ENCODE assay signal across 8 cellular contexts in genomic region chr17:13016881-13017622, GRCh38. TPM values are rescaled to one million over a fixed set of nuclear protein-coding genes. Genes with fewer than 3 reads are reported as not detected.
DNase-seq lines count a peak whose midpoint lies in the region; ATAC-seq, FAIRE-seq and TF ChIP-seq lines count a peak whose summit lies in the region.

No MANE protein-coding gene starts in this region.

- H3K36me3 ChIP-seq in K562 (ENCODE audit: control insufficient read depth, insufficient read depth, low read length) (peaks cover 47% of the 10 kb centered on the region), left lung (peaks cover 0 to 43% of the 10 kb centered on the region in 2 donors), thyroid gland (peaks cover 41% of the 10 kb centered on the region in 2 donors)

- H3K4me3 ChIP-seq in K562 (peak overlapping the region; percentile 75), left lung (peak overlapping the region; percentile 89 to 98), thyroid gland (replicated peaks in 1 of 3) (peak overlapping the region; percentile 30 to 99 (median 45))

- intact Hi-C loops in K562 (cut with micrococcal nuclease) (no loop called here), left lung (cut with DNase I) (no loop called here), thyroid gland (cut with DNase I) (no loop called here)

- H4K20me1 ChIP-seq in K562 (replicated peaks; ENCODE audit: control insufficient read depth, insufficient read depth, low read length): no peaks in the 10 kb centered on the region

- 5% methylated on average over 17 of the region's 20 CpGs for WGBS in K562 (ENCODE audit: insufficient coverage, low coverage, missing lambda C conversion rate)
- 15 to 16% methylated on average over 20 of the region's 20 CpGs for WGBS in thyroid gland, 2 donors

- peak overlapping the region; percentile 97 to 100 (median 98) for H3K4me3 Mint-ChIP-seq in IgD-negative memory B cell

- H3K9me3 ChIP-seq in K562 (replicated peaks; ENCODE audit: control insufficient read depth, insufficient read depth, low read depth, low read length) (no peaks in the 10 kb centered on the region), left lung (no peaks in the 10 kb centered on the region), thyroid gland (no peaks in the 10 kb centered on the region)

- CTCF ChIA-PET in K562 (lab: Yijun Ruan, JAX; ENCODE audit: low intra/inter-chr PET ratio): no interaction called here

- H3K27me3 Mint-ChIP-seq in IgD-negative memory B cell: no peaks in the 10 kb centered on the region

- ATAC-seq in GM21447 (IDR thresholded peaks at IDR 0.05; ENCODE audit: unreplicated experiment) (peak; percentile 14), K562 (peak; percentile 55), left lung (peak; percentile 28)

- POLR2A ChIA-PET in K562 (lab: Yijun Ruan, JAX): interaction anchor here (0.6 to 2.1 kb wide), 4 partner anchors 12 to 142 kb away, joined by 3 to 8 read pairs (median 6); no protein-coding TSS in a partner anchor

- in situ Hi-C loops in K562 (cut with MboI): no loop called here

- H3K4me1 ChIP-seq in K562 (replicated peaks in 1 of 2; ENCODE audit: control insufficient read depth in 2 of 2, insufficient read depth in 2 of 2, low read length in 2 of 2) (peaks cover 2 to 6% of the 10 kb centered on the region in 2 experiments; a peak in 4 of 5 replicates), left lung (peaks cover 4 to 18% of the 10 kb centered on the region in 2 donors), thyroid gland (peaks cover 12 to 15% of the 10 kb centered on the region in 2 donors)

- no peak for FAIRE-seq in K562 (lab: Jason Lieb, UNC)

- TF ChIP-seq POLR2A in K562 (conservative IDR thresholded peaks at IDR 0.05) (no peak), thyroid gland (IDR thresholded peaks at IDR 0.05) (no peak)

- no peaks in the 10 kb centered on the region for H3K9me1 ChIP-seq in K562 (ENCODE audit: control insufficient read depth, insufficient read depth, low read length)

- peak overlapping the region; percentile 88 for H3K27ac ChIP-seq in C4-2B
- H3K27ac ChIP-seq in K562 (ENCODE audit: extremely low read depth, low read depth, low read length): peak overlapping the region; percentile 83
- H3K27ac ChIP-seq in left lung: peak overlapping the region; percentile 33 to 92
- peak overlapping the region in 2 of 3 donors; percentile 63 to 82 for H3K27ac ChIP-seq in thyroid gland

- H3K36me3 Mint-ChIP-seq in IgD-negative memory B cell: peaks cover 6% of the 10 kb centered on the region

- H3K9me3 Mint-ChIP-seq in IgD-negative memory B cell: peaks cover 0 to 2% (median 0%) of the 10 kb centered on the region in 3 donors

- H3K4me2 ChIP-seq in K562 (ENCODE audit: insufficient read depth, low read length): peak overlapping the region; percentile 74

- TF ChIP-seq CTCF in C4-2B (conservative IDR thresholded peaks at IDR 0.05) (no peak), K562 (IDR thresholded peaks at IDR 0.05 in 2 of 3, conservative IDR thresholded peaks at IDR 0.05 in 1 of 3; ENCODE audit: insufficient read depth in 2 of 3, low read depth in 1 of 3, low read length in 3 of 3) (no peak), left lung (IDR thresholded peaks at IDR 0.05) (no peak), thyroid gland (IDR thresholded peaks at IDR 0.05) (no peak)

- no TSS peak for BruUV-seq in K562 (replicated peaks; lab: Mats Ljungman, UMichigan)

- peak overlapping the region; percentile 78 to 94 for H3K9ac ChIP-seq in K562 (ENCODE audit: insufficient read depth in 1 of 2, low read depth in 2 of 2, low read length in 2 of 2)

- peaks cover 12 to 18% (median 16%) of the 10 kb centered on the region in 3 donors for H3K4me1 Mint-ChIP-seq in IgD-negative memory B cell

- peak overlapping the region in 2 of 3 donors; percentile 50 to 96 for H3K27ac Mint-ChIP-seq in IgD-negative memory B cell

- peaks cover 27% of the 10 kb centered on the region for H3K79me2 ChIP-seq in K562 (ENCODE audit: control insufficient read depth, insufficient read depth, low read length)

- no peaks in the 10 kb centered on the region for H3K27me3 ChIP-seq in K562 (ENCODE audit: control insufficient read depth in 2 of 2, insufficient read depth in 2 of 2, low read length in 2 of 2)
- no peaks in the 10 kb centered on the region for H3K27me3 ChIP-seq in left lung
- no peaks in the 10 kb centered on the region for H3K27me3 ChIP-seq in thyroid gland

- TF ChIP-seq RAD21 in K562 (CRISPR knock-in tag; conservative IDR thresholded peaks at IDR 0.05 in 1 of 2, IDR thresholded peaks at IDR 0.05 in 1 of 2): no peak

- TF ChIP-seq EP300 in K562 (IDR thresholded peaks at IDR 0.05; ENCODE audit: low read length): no peak

- H2AFZ ChIP-seq in K562 (ENCODE audit: low read depth, low read length): peak overlapping the region; percentile 82

- DNase-seq in K562 (ENCODE audit: extremely low read depth in 1 of 4, low spot score in 3 of 4) (no peak), left lung (peak in 1 of 2 donors; percentile 46), thyroid gland (no peak), midbrain (lab: John Stamatoyannopoulos, UW) (no peak)
- no peak for DNase-seq in stimulated activated CD4-positive, alpha-beta T cell treated with anti-CD3 and anti-CD28 coated beads, Interleukin-12 subunit alpha, Interleukin-12 subunit beta, amount 100 ng/mL, for 4 hours

TF ChIP-seq in K562, 482 proteins besides CTCF, POLR2A, EP300 and RAD21 (continues in another document):
- no peak for TF ChIP-seq EWSR1 (IDR thresholded peaks at IDR 0.05; ENCODE audit: borderline replicate concordance, low read depth, partially characterized antibody)
- 0 out of 2 replicates have a peak, but pooled peaks have one; percentile 34 for TF ChIP-seq PHF8 (IDR thresholded peaks at IDR 0.05; ENCODE audit: borderline replicate concordance, low read length)
- TF ChIP-seq ZNF584 (CRISPR knock-in tag; IDR thresholded peaks at IDR 0.05; ENCODE audit: low read depth): no peak
- peak; percentile 5 for TF ChIP-seq MEIS2 (IDR thresholded peaks at IDR 0.05; ENCODE audit: partially characterized antibody)
- TF ChIP-seq TAF1 (IDR thresholded peaks at IDR 0.05; ENCODE audit: control insufficient read depth, extremely low read depth, insufficient read depth, low read length, severe bottlenecking): peak; percentile 5
- no peak for TF ChIP-seq NFE2 (IDR thresholded peaks at IDR 0.05; ENCODE audit: low read depth)
- TF ChIP-seq NFRKB (IDR thresholded peaks at IDR 0.05; ENCODE audit: low read depth): no peak
- no peak for TF ChIP-seq ZNF77 (CRISPR knock-in tag; IDR thresholded peaks at IDR 0.05)
- TF ChIP-seq ZFX (CRISPR knock-in tag; IDR thresholded peaks at IDR 0.05): peak; percentile 54; the same call in 1 of the 2 replicates
- no peak for TF ChIP-seq ATF2 (CRISPR knock-in tag; IDR thresholded peaks at IDR 0.05)
- TF ChIP-seq DACH1 (IDR thresholded peaks at IDR 0.05; ENCODE audit: partially characterized antibody): no peak
- TF ChIP-seq, protein P1, sequence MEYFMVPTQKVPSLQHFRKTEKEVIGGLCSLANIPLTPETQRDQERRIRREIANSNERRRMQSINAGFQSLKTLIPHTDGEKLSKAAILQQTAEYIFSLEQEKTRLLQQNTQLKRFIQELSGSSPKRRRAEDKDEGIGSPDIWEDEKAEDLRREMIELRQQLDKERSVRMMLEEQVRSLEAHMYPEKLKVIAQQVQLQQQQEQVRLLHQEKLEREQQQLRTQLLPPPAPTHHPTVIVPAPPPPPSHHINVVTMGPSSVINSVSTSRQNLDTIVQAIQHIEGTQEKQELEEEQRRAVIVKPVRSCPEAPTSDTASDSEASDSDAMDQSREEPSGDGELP (CRISPR knock-in tag; IDR thresholded peaks at IDR 0.05; ENCODE audit: borderline replicate concordance): 0 out of 2 replicates have a peak, but pooled peaks have one; percentile 10

RNA-seq across cellular contexts. Expression of gene ELAC2, which starts 0.8 kb away (rescaled TPM):
- polyA plus RNA-seq in IgD-negative memory B cell: 56.3 TPM
- total RNA-seq in K562 (2011; cell fraction: chromatin; rRNA removed; ENCODE audit: low replicate concordance): 98.9 and 141 TPM in 2 replicates
- 83.5 and 84.0 TPM in 2 replicates for total RNA-seq in K562 (2011; cell fraction: nucleolus; rRNA removed)
- 72.4 and 81.0 TPM in 2 replicates for total RNA-seq in K562 (2011; cell fraction: nucleoplasm; rRNA removed)
- total RNA-seq in K562 (2014; rRNA removed): 113 and 129 TPM in 2 replicates
- 54.4 and 66.3 TPM in 2 replicates for total RNA-seq in K562 (2014; rRNA removed; fragmentation: Illumina TruSeq; extraction: Trizol)
- total RNA-seq in K562 (2015; rRNA removed; fragmentation: Illumina TruSeq; extraction: Trizol): 70.6 and 76.0 TPM in 2 replicates
- total RNA-seq in K562 (2021): 71.4 and 73.2 TPM in 2 replicates
- 61.4 and 64.0 TPM in 2 replicates for polyA plus RNA-seq in K562 (2011; rRNA removed)
- 71.8 and 115 TPM in 2 replicates for polyA plus RNA-seq in K562 (2011; cell fraction: cytosol; rRNA removed)
- polyA plus RNA-seq in K562 (2011; cell fraction: nucleus; rRNA removed): 142 and 185 TPM in 2 replicates
- polyA plus RNA-seq in K562 (2012): 38.3 and 51.5 TPM in 2 replicates
- polyA plus RNA-seq in K562 (2014; fragmentation: Illumina TruSeq; extraction: Trizol): 86.7 and 96.6 TPM in 2 replicates
- 1 to 10 TPM; 4.5 to 8.4 TPM for polyA plus RNA-seq in K562 (2014; fragmentation: Nextera tagmentation; extraction: Ambion mirVana)
- polyA plus RNA-seq in K562 (2014; rRNA removed): 78.4 and 85.1 TPM in 2 replicates
- 65.1 and 108 TPM in 2 replicates for polyA minus RNA-seq in K562 (2011; rRNA and poly(A)+ RNA removed)
- polyA minus RNA-seq in K562 (2011; cell fraction: cytosol; rRNA and poly(A)+ RNA removed): 39.2 and 53.1 TPM in 2 replicates
- 48.5 and 55.0 TPM in 2 replicates for polyA minus RNA-seq in K562 (2011; cell fraction: nucleus; rRNA and poly(A)+ RNA removed)
- total RNA-seq in left lung: 10 to 100 TPM; 40.0 to 52.3 TPM
- total RNA-seq in thyroid gland: 10 to 100 TPM; 46.6 to 88.9 (median 84.6) TPM
